7 cellular contexts compared by ENCODE assay signal in the genomic region with DNA sequence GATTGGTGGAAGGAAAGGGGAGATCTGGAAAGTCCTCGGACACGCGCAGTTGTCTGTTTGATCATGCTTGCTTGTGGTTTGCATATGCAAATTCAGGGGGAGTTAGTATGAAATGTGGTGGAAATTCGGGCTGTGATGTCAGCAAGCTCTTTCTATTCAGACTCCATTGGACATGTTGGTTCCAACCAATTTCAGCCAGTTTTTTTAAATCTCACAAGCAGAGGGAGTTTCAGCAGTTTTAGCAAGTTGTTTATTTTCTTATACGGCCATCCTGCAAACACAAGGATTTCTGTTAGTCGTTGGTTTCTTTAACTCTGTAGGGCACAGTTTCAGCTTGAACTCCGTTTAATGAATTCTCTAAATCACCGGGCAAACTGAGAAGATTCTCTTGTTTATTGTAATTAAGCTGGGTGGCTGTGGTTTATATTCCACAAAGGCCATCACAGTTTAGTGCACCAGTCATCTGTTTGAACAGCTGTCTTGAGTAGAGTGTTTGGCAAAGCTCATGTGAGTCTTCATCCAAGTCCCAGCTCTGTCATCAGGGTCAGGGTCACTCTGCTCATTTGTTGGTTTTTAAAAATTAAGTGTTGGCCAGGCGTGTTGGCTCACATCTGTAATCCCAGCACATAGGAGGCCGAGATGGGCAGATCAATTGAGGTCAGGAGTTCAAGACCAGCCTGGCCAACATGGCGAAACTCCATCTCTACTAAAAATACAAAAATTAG.
DNase-seq lines count a peak whose midpoint lies in the region; ATAC-seq and TF ChIP-seq lines count a peak whose summit lies in the region.
"Not testable (repeated sequence)": the region's sequence is repeated elsewhere in the genome, so short reads cannot be mapped to it uniquely, and the experiment has no call there.

No MANE protein-coding gene starts in this region.

- not testable (repeated sequence) for H3K9ac ChIP-seq in fibroblast of lung (ENCODE audit: insufficient read depth, low read length)

- H3K9me3 ChIP-seq in fibroblast of lung (ENCODE audit: control insufficient read depth, insufficient read depth, low read depth, low read length), result not testable (repeated sequence)

- not testable (repeated sequence) for H3K4me3 ChIP-seq in fibroblast of lung (replicated peaks in 1 of 4; ENCODE audit: control extremely low read depth in 1 of 4, insufficient read depth in 1 of 4, low read depth in 3 of 4, low read length in 4 of 4)

- H2AFZ ChIP-seq in fibroblast of lung (ENCODE audit: low read length), result not testable (repeated sequence)

- ATAC-seq in left colon, result peak; percentile 78

- intact Hi-C loops in left colon (cut with DNase I, micrococcal nuclease), result not testable (repeated sequence)

- not testable (repeated sequence) for H4K20me1 ChIP-seq in fibroblast of lung (ENCODE audit: control insufficient read depth, extremely low read depth, insufficient read depth, low read length)

- not testable (repeated sequence) for H3K79me2 ChIP-seq in fibroblast of lung (ENCODE audit: control insufficient read depth, insufficient read depth, low read length)

- not testable (repeated sequence) for H3K36me3 ChIP-seq in fibroblast of lung (ENCODE audit: control insufficient read depth, insufficient read depth, low read length)

- peak overlapping the region; percentile 27 for H3K4me2 ChIP-seq in fibroblast of lung (ENCODE audit: extremely low read depth, insufficient read depth, low read length)

- not testable (repeated sequence) for TF ChIP-seq CTCF in fibroblast of lung (conservative IDR thresholded peaks at IDR 0.05 in 1 of 2, IDR thresholded peaks at IDR 0.05 in 1 of 2; ENCODE audit: low read depth in 1 of 2, low read length in 2 of 2)

- not testable (repeated sequence) for H3K27me3 ChIP-seq in fibroblast of lung (ENCODE audit: control insufficient read depth, insufficient read depth, low read length)

- peak; percentile 6 for DNase-seq in DMS79 (lab: John Stamatoyannopoulos, UW)
- DNase-seq in NCI-H146 (lab: John Stamatoyannopoulos, UW), result peak; percentile 96
- peak; percentile 94 to 95 for DNase-seq in NCI-H526 (lab: John Stamatoyannopoulos, UW)
- peak; percentile 6 for DNase-seq in activated naive CD4-positive, alpha-beta T cell treated with Interleukin-2 at 50 U/mL for 16 hours
- DNase-seq in fibroblast of lung (ENCODE audit: low read depth in 2 of 2), result peak; percentile 64 to 86
- DNase-seq in left colon, result not testable (repeated sequence)
- peak; percentile 72 for DNase-seq in pons (ENCODE audit: low spot score)

- H3K27ac ChIP-seq in fibroblast of lung (ENCODE audit: insufficient read depth, low read length), result not testable (repeated sequence)

- not testable (repeated sequence) for H3K4me1 ChIP-seq in fibroblast of lung (ENCODE audit: control insufficient read depth, extremely low read depth, insufficient read depth, low read length)
